In the genomic region with DNA sequence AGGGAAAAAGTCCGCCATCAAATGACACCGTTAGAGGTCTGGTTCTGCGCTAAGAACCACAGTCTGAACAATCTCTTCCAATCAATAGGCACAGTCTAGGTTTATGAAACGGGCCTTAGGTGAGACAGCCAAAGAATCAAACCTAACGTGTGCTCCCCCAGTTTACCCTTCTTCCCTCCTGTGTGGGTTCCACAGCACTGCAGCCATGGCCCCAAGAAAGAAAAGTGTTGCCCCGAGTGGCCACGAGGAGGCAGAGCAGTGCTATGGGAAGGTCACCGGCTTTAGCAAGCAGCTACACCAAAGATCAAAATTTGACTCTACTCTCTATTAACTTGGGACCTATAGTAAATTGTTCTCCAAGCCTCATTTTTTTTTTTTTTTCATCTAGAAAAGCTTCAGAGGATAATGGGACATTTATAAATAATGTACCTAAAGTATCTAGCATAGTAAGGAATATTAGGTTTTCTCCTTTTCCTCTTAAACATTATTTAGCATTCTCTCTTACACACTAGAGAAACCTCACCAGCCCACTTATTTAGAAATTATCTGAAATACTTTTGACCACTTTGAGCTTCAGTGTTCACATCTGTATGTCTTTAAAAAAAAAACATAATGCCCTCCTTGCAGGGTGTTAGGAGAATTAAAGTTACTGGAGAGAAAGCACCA, we compare ENCODE assay signal across 8 cellular contexts.
A peak's percentile ranks its signal among the peaks of the same experiment; 100 is the strongest.
DNase-seq lines count a peak whose midpoint lies in the region; ATAC-seq and TF ChIP-seq lines count a peak whose summit lies in the region.

No MANE protein-coding gene starts in this region.

- H3K27ac Mint-ChIP-seq in activated CD4-positive, alpha-beta T cell treated with anti-CD3 and anti-CD28 coated beads, Interleukin-2, amount 10 ng/mL, durations not matched to agents 24 days and 14 days, result no peak overlapping the region
- peak overlapping the region; percentile 25 for H3K27ac Mint-ChIP-seq in memory B cell

- H3K27ac ChIP-seq in dorsolateral prefrontal cortex, result no peak overlapping the region

- ATAC-seq in HG02642 (IDR thresholded peaks at IDR 0.05; ENCODE audit: poor library complexity, unreplicated experiment) (peak; percentile 84), memory B cell (ENCODE audit: low read depth) (peak; percentile 88)

- no peaks in the 10 kb centered on the region for H3K9me3 Mint-ChIP-seq in activated CD4-positive, alpha-beta T cell treated with anti-CD3 and anti-CD28 coated beads, Interleukin-2, amount 10 ng/mL, durations not matched to agents 24 days and 14 days
- no peaks in the 10 kb centered on the region for H3K9me3 Mint-ChIP-seq in memory B cell

- H3K27me3 ChIP-seq in dorsolateral prefrontal cortex, result no peaks in the 10 kb centered on the region

- TF ChIP-seq CTCF in dorsolateral prefrontal cortex (IDR thresholded peaks at IDR 0.05 in 54 of 56, conservative IDR thresholded peaks at IDR 0.05 in 2 of 56; ENCODE audit: low read depth in 1 of 56, partially characterized antibody in 56 of 56), result peak in 55 of 56 donors; percentile 51 to 94 (median 77)

- no peaks in the 10 kb centered on the region for H3K27me3 Mint-ChIP-seq in activated CD4-positive, alpha-beta T cell treated with anti-CD3 and anti-CD28 coated beads, Interleukin-2, amount 10 ng/mL, durations not matched to agents 24 days and 14 days
- H3K27me3 Mint-ChIP-seq in memory B cell, result no peaks in the 10 kb centered on the region

- intact Hi-C loops in activated CD4-positive, alpha-beta T cell treated with anti-CD3 and anti-CD28 coated beads, Interleukin-2, amount 10 ng/mL, durations not matched to agents 24 days and 14 days (cut with micrococcal nuclease), result loop anchor here (1.0 to 2.0 kb wide), 3 partner anchors 154 to 381 kb away; partner anchors contain the start of gene PPP2R5E
- intact Hi-C loops in dorsolateral prefrontal cortex (cut with DNase I), result loop anchor here (2.0 to 5.0 kb wide), 3 partner anchors 153 to 253 kb away; partner anchors contain the start of genes PPP2R5E (in 2 of the 2) and WDR89 (in 1 of the 2)

- peak; percentile 15 to 49 for DNase-seq in NCI-H446 (lab: John Stamatoyannopoulos, UW)
- no peak for DNase-seq in NCI-H446 treated with DMSO at 0.1 percent for 48 hours (lab: John Stamatoyannopoulos, UW)
- peak; percentile 45 for DNase-seq in NCI-H2107 (lab: John Stamatoyannopoulos, UW)
- DNase-seq in activated CD4-positive, alpha-beta T cell treated with anti-CD3 and anti-CD28 coated beads, Interleukin-2, amount 10 ng/mL, durations not matched to agents 24 days and 14 days, result peak; percentile 88
- DNase-seq in dorsolateral prefrontal cortex, result peak in 8 of 10 donors; percentile 31 to 73 (median 53)
- DNase-seq in memory B cell (ENCODE audit: low spot score in 2 of 2), result peak; percentile 43 to 51
- DNase-seq in stimulated activated CD8-positive, alpha-beta memory T cell treated with anti-CD3 and anti-CD28 coated beads, Interleukin-4, amount 100 ng/mL, for 48 hours, result peak; percentile 72

- no peak overlapping the region for H3K4me3 Mint-ChIP-seq in activated CD4-positive, alpha-beta T cell treated with anti-CD3 and anti-CD28 coated beads, Interleukin-2, amount 10 ng/mL, durations not matched to agents 24 days and 14 days
- no peak overlapping the region for H3K4me3 Mint-ChIP-seq in memory B cell

- peaks cover 7% of the 10 kb centered on the region for H3K4me1 Mint-ChIP-seq in activated CD4-positive, alpha-beta T cell treated with anti-CD3 and anti-CD28 coated beads, Interleukin-2, amount 10 ng/mL, durations not matched to agents 24 days and 14 days
- peaks cover 4% of the 10 kb centered on the region for H3K4me1 Mint-ChIP-seq in memory B cell

- H3K4me3 ChIP-seq in dorsolateral prefrontal cortex, result no peak overlapping the region

- peaks cover 39% of the 10 kb centered on the region for H3K36me3 Mint-ChIP-seq in activated CD4-positive, alpha-beta T cell treated with anti-CD3 and anti-CD28 coated beads, Interleukin-2, amount 10 ng/mL, durations not matched to agents 24 days and 14 days (ENCODE audit: low read depth)
- H3K36me3 Mint-ChIP-seq in memory B cell, result peaks cover 32% of the 10 kb centered on the region
